ENCODE assay signal across 18 cellular contexts in the genomic region with DNA sequence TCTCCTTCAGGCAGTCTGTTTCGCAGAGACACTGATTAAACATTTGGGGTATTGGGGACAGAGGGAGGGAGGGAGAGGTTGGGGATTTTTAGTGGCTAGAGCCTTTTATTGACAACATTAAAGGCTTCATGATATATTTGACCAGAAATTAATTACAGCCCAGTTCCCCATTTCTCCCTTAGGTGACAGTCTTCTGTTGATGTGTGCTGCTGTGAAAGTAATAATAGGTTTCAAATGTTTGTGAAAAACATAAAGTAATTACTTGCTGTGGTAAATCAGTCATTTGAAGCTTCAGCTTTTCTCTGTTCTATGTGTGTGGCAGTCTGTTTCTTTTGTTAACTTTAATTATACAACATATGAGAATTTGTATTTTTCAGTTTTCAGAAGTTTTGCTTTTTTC.
DNase-seq lines count a peak whose midpoint lies in the region; ATAC-seq, FAIRE-seq and TF ChIP-seq lines count a peak whose summit lies in the region.
"Had no signal": no experiment of that assay in that cellular context is flagged by ENCODE, and none has a peak within 500 bp of the region (broad histone marks: within the 10 kb centered on the region; RNA-seq: fewer than 3 reads in every experiment).

No MANE protein-coding gene starts in this region.

- H3K36me3 ChIP-seq in GM12878 (ENCODE audit: control insufficient read depth in 2 of 2, insufficient read depth in 2 of 2, low read length in 1 of 2) (no peaks in the 10 kb centered on the region), testis (ENCODE audit: low read depth, missing control alignments) (no peaks in the 10 kb centered on the region)

- H2AFZ ChIP-seq in GM12878 (ENCODE audit: control insufficient read depth, low read depth, low read length) = no peak overlapping the region

- no peaks in the 10 kb centered on the region for H3K79me2 ChIP-seq in GM12878 (ENCODE audit: control insufficient read depth, insufficient read depth, low read length)

- TF ChIP-seq POLR2A in GM12878 (IDR thresholded peaks at IDR 0.05; ENCODE audit: low read depth, low read length) (no peak), testis (IDR thresholded peaks at IDR 0.05) (no peak)

- peak; percentile 16; the same call in 1 of the 2 replicates for TF ChIP-seq RAD21 in GM12878 (IDR thresholded peaks at IDR 0.05; ENCODE audit: insufficient read depth, low read depth, low read length)

- BruUV-seq in GM12878 (replicated peaks; lab: Mats Ljungman, UMichigan) = no TSS peak

- POLR2A ChIA-PET in GM12878 (lab: Charles Lee) = no interaction called here

- SMC1A ChIA-PET in GM12878 (lab: Charles Lee; ENCODE audit: uncharacterized antibody, unreplicated experiment) = interaction anchor here (0.8 to 2.0 kb wide), 3 partner anchors 9 to 295 kb away, joined by 3 to 5 read pairs (median 5); partner anchors contain the start of gene SLC35B4

- H3K4me1 ChIP-seq in GM12878 (ENCODE audit: control insufficient read depth, insufficient read depth, low read length) (no peaks in the 10 kb centered on the region), testis (no peaks in the 10 kb centered on the region)

- TF ChIP-seq CTCF in C4-2B (conservative IDR thresholded peaks at IDR 0.05) = peak; percentile 11; the same call in 1 of the 2 replicates
- no peak for TF ChIP-seq CTCF in GM12878 (IDR thresholded peaks at IDR 0.05 in 2 of 3, conservative IDR thresholded peaks at IDR 0.05 in 1 of 3; ENCODE audit: control insufficient read depth in 2 of 3, extremely low read depth in 1 of 3, insufficient read depth in 1 of 3, low read depth in 3 of 3, low read length in 3 of 3)
- no peak for TF ChIP-seq CTCF in testis (IDR thresholded peaks at IDR 0.05)

- RAD21 ChIA-PET in GM12878 (lab: Charles Lee; ENCODE audit: unreplicated experiment) = no interaction called here

- DNase-seq in NCI-H2081 treated with DMSO at 0.1 percent for 48 hours (lab: John Stamatoyannopoulos, UW) (peak; percentile 56), GM12878 (ENCODE audit: low read depth, low spot score) (no peak), testis (no peak), EL (no peak)
- no peak for DNase-seq in activated CD8-positive, alpha-beta memory T cell treated with anti-CD3 and anti-CD28 coated beads, Interleukin-2, amount 50 U/mL, for 4 hours
- DNase-seq: IMR-90; NCI-H446; NCI-H526; NK-92 treated with Interleukin-12 subunit alpha and Interleukin-12 subunit beta, amount 100 ng/mL, for 24 hours; T-cell had no signal

- ATAC-seq in GM21390 (IDR thresholded peaks at IDR 0.05; ENCODE audit: unreplicated experiment) (peak; percentile 72), GM12878 (peak; percentile 71)
- ATAC-seq: HCT116, Panc1, T-cell had no signal

- H3K9ac ChIP-seq in GM12878 (ENCODE audit: control insufficient read depth, insufficient read depth, low read length) = no peak overlapping the region

- H3K27ac ChIP-seq in C4-2B = no peak overlapping the region
- no peak overlapping the region for H3K27ac ChIP-seq in GM12878 (ENCODE audit: control insufficient read depth, insufficient read depth)
- no peak overlapping the region for H3K27ac ChIP-seq in testis

- H3K27me3 ChIP-seq in GM12878 (replicated peaks in 1 of 2; ENCODE audit: control insufficient read depth in 2 of 2, insufficient read depth in 2 of 2, low read length in 1 of 2) (no peaks in the 10 kb centered on the region), testis (no peaks in the 10 kb centered on the region)

- no peak for FAIRE-seq in GM12878 (lab: Jason Lieb, UNC)
- FAIRE-seq: A204.1, D721Med, GM12892, H1 had no signal

- H4K20me1 ChIP-seq in GM12878 (ENCODE audit: control insufficient read depth, insufficient read depth) = no peaks in the 10 kb centered on the region

- WGBS in GM12878 (ENCODE audit: insufficient coverage, insufficient replicate concordance, low lambda C conversion rate, missing lambda C conversion rate) = 100% methylated on average over 1 of the region's 1 CpG
- 86 to 97% methylated on average over 1 of the region's 1 CpG for WGBS in testis, 2 donors

- CTCF ChIA-PET in GM12878 (lab: Yijun Ruan, JAX) = interaction anchor here (0.9 to 1.9 kb wide), 3 partner anchors 9 to 120 kb away, joined by 3 to 9 read pairs (median 4); no protein-coding TSS in a partner anchor

- in situ Hi-C loops in GM12878 (cut with MboI) = no loop called here

- no peak for TF ChIP-seq EP300 in GM12878 (IDR thresholded peaks at IDR 0.05; ENCODE audit: borderline replicate concordance in 1 of 2, control insufficient read depth in 1 of 2, low read depth in 2 of 2, low read length in 2 of 2)

- no peak overlapping the region for H3K4me3 ChIP-seq in GM12878
- no peak overlapping the region for H3K4me3 ChIP-seq in testis

- intact Hi-C loops in GM12878 (cut with micrococcal nuclease; ENCODE audit: unreplicated experiment) = no loop called here
- intact Hi-C loops in testis (cut with DNase I; ENCODE audit: low total_unique reads) = no loop called here

- no peaks in the 10 kb centered on the region for H3K9me3 ChIP-seq in GM12878 (replicated peaks; ENCODE audit: control insufficient read depth, insufficient read depth, low read length)
- no peaks in the 10 kb centered on the region for H3K9me3 ChIP-seq in testis

- no peak overlapping the region for H3K4me2 ChIP-seq in GM12878 (ENCODE audit: control insufficient read depth, insufficient read depth)

TF ChIP-seq in GM12878, 131 proteins besides CTCF, POLR2A, EP300 and RAD21 (continues in another document):
- peak; percentile 32; a peak in 1 of 4 replicates for TF ChIP-seq IKZF2 (IDR thresholded peaks at IDR 0.05)
- peak; percentile 65; the same call in 1 of the 2 replicates for TF ChIP-seq SPI1 (IDR thresholded peaks at IDR 0.05; ENCODE audit: borderline replicate concordance, insufficient read depth, low read depth, low read length)
- no peak for TF ChIP-seq SIX5 (IDR thresholded peaks at IDR 0.05; ENCODE audit: low read depth, low read length, severe bottlenecking)
- TF ChIP-seq, protein P1, sequence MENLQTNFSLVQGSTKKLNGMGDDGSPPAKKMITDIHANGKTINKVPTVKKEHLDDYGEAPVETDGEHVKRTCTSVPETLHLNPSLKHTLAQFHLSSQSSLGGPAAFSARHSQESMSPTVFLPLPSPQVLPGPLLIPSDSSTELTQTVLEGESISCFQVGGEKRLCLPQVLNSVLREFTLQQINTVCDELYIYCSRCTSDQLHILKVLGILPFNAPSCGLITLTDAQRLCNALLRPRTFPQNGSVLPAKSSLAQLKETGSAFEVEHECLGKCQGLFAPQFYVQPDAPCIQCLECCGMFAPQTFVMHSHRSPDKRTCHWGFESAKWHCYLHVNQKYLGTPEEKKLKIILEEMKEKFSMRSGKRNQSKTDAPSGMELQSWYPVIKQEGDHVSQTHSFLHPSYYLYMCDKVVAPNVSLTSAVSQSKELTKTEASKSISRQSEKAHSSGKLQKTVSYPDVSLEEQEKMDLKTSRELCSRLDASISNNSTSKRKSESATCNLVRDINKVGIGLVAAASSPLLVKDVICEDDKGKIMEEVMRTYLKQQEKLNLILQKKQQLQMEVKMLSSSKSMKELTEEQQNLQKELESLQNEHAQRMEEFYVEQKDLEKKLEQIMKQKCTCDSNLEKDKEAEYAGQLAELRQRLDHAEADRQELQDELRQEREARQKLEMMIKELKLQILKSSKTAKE (IDR thresholded peaks at IDR 0.05; ENCODE audit: low read depth, poor library complexity, severe bottlenecking) = peak; percentile 35
- TF ChIP-seq ZNF24 (IDR thresholded peaks at IDR 0.05) = peak; percentile 48; the same call in 1 of the 2 replicates
- TF ChIP-seq, protein P2, sequence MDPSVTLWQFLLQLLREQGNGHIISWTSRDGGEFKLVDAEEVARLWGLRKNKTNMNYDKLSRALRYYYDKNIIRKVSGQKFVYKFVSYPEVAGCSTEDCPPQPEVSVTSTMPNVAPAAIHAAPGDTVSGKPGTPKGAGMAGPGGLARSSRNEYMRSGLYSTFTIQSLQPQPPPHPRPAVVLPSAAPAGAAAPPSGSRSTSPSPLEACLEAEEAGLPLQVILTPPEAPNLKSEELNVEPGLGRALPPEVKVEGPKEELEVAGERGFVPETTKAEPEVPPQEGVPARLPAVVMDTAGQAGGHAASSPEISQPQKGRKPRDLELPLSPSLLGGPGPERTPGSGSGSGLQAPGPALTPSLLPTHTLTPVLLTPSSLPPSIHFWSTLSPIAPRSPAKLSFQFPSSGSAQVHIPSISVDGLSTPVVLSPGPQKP (IDR thresholded peaks at IDR 0.05; ENCODE audit: low read depth, low read length) = no peak
- no peak for TF ChIP-seq ZNF687 (IDR thresholded peaks at IDR 0.05)
- TF ChIP-seq ZNF217 (IDR thresholded peaks at IDR 0.05) = peak; percentile 61; the same call in 1 of the 2 replicates
- TF ChIP-seq EED (IDR thresholded peaks at IDR 0.05; ENCODE audit: low read depth) = no peak
- TF ChIP-seq FOS (IDR thresholded peaks at IDR 0.05; ENCODE audit: borderline replicate concordance, extremely low read depth, insufficient read length) = no peak
- TF ChIP-seq NR2F1 (conservative IDR thresholded peaks at IDR 0.05) = no peak
- TF ChIP-seq MEF2B (IDR thresholded peaks at IDR 0.05; ENCODE audit: partially characterized antibody, poor library complexity, severe bottlenecking) = peak; percentile 39
